ENCODE assay signal across 10 cellular contexts in genomic region chr14:73492661-73493060, GRCh38. TPM values are rescaled to one million over a fixed set of nuclear protein-coding genes. Genes with fewer than 3 reads are reported as not detected.
DNase-seq lines count a peak whose midpoint lies in the region; ATAC-seq and TF ChIP-seq lines count a peak whose summit lies in the region.
"Had no signal": no experiment of that assay in that cellular context is flagged by ENCODE, and none has a peak within 500 bp of the region (broad histone marks: within the 10 kb centered on the region; RNA-seq: fewer than 3 reads in every experiment).

No MANE protein-coding gene starts in this region.

- peaks cover 54% of the 10 kb centered on the region for H3K4me1 Mint-ChIP-seq in activated naive CD8-positive, alpha-beta T cell (ENCODE audit: low read depth)
- peaks cover 21% of the 10 kb centered on the region for H3K4me1 Mint-ChIP-seq in mesothelial cell of epicardium

- TF ChIP-seq CTCF in AG10803 (conservative IDR thresholded peaks at IDR 0.05; ENCODE audit: low read length) (no peak), mesothelial cell of epicardium (IDR thresholded peaks at IDR 0.05; ENCODE audit: unreplicated experiment) (no peak)

- peak overlapping the region; percentile 86 for H3K4me3 Mint-ChIP-seq in activated naive CD8-positive, alpha-beta T cell
- peak overlapping the region; percentile 73 for H3K4me3 Mint-ChIP-seq in mesothelial cell of epicardium

- DNase-seq in AG10803 (ENCODE audit: low read depth) (no peak), H7 (no peak), mesothelial cell of epicardium (ENCODE audit: low spot score in 2 of 2, unreplicated experiment in 2 of 2) (no peak), NCI-H526 treated with DMSO at 0.1 percent for 48 hours (lab: John Stamatoyannopoulos, UW) (no peak), putamen (ENCODE audit: low spot score) (no peak)
- DNase-seq in stimulated activated CD4-positive, alpha-beta T cell treated with anti-CD3 and anti-CD28 coated beads, Interleukin-1b, Interleukin-23, amount 100 ng/mL, for 48 hours, result no peak
- DNase-seq: brain microvascular endothelial cell, stomach had no signal

- H3K27me3 Mint-ChIP-seq in activated naive CD8-positive, alpha-beta T cell, result no peaks in the 10 kb centered on the region
- H3K27me3 Mint-ChIP-seq in mesothelial cell of epicardium (ENCODE audit: low read depth), result no peaks in the 10 kb centered on the region

- peaks cover 6% of the 10 kb centered on the region for H3K27me3 ChIP-seq in H7 (ENCODE audit: control insufficient read depth, insufficient read depth, low read length)
- H3K27me3 ChIP-seq: brain microvascular endothelial cell, stomach had no signal

- peak overlapping the region; percentile 18 for H3K27ac Mint-ChIP-seq in activated naive CD8-positive, alpha-beta T cell
- H3K27ac Mint-ChIP-seq in mesothelial cell of epicardium, result no peak overlapping the region

- no peak for ATAC-seq in GM21526 (IDR thresholded peaks at IDR 0.05; ENCODE audit: low FRiP score, unreplicated experiment)

- peaks cover 6% of the 10 kb centered on the region for H3K36me3 ChIP-seq in H7 (replicated peaks; ENCODE audit: control insufficient read depth, insufficient read depth, low read length)
- H3K36me3 ChIP-seq: brain microvascular endothelial cell had no signal

- no peaks in the 10 kb centered on the region for H3K9me3 Mint-ChIP-seq in activated naive CD8-positive, alpha-beta T cell (ENCODE audit: low read depth)
- no peaks in the 10 kb centered on the region for H3K9me3 Mint-ChIP-seq in mesothelial cell of epicardium

- H3K4me3 ChIP-seq in AG10803 (ENCODE audit: low read length), result peak overlapping the region; percentile 77; the same call in 1 of the 2 replicates
- H3K4me3 ChIP-seq in H7 (ENCODE audit: insufficient read depth, low read depth, low read length), result peak overlapping the region; percentile 15; the same call in 1 of the 2 replicates

- peaks cover 11% of the 10 kb centered on the region for H3K36me3 Mint-ChIP-seq in activated naive CD8-positive, alpha-beta T cell
- H3K36me3 Mint-ChIP-seq in mesothelial cell of epicardium, result peaks cover 14% of the 10 kb centered on the region

RNA-seq across cellular contexts. Expression of gene RIOX1, which starts 1.9 kb away (rescaled TPM):
- total RNA-seq in H7 (2014; rRNA removed; shearing (Covaris generic)), result 19.4 and 23.5 TPM in 2 replicates
- 12.4 to 12.6 TPM (median 12.6 TPM) in 3 replicates for total RNA-seq in mesothelial cell of epicardium

RNA-seq across cellular contexts. Expression of gene NUMB, which starts 34.3 kb away (rescaled TPM):
- total RNA-seq in H7 (2014; rRNA removed; shearing (Covaris generic)), result 15.3 and 18.1 TPM in 2 replicates
- total RNA-seq in mesothelial cell of epicardium, result 85.8 to 89.8 TPM (median 88.0 TPM) in 3 replicates

RNA-seq across cellular contexts. Expression of gene ACOT1, which starts 44.3 kb away (rescaled TPM):
- 3.3 and 3.6 TPM in 2 replicates for total RNA-seq in H7 (2014; rRNA removed; shearing (Covaris generic))
- 6.0 to 7.4 TPM (median 7.2 TPM) in 3 replicates for total RNA-seq in mesothelial cell of epicardium
